ENCODE assay signal across 9 cellular contexts in the genomic region with DNA sequence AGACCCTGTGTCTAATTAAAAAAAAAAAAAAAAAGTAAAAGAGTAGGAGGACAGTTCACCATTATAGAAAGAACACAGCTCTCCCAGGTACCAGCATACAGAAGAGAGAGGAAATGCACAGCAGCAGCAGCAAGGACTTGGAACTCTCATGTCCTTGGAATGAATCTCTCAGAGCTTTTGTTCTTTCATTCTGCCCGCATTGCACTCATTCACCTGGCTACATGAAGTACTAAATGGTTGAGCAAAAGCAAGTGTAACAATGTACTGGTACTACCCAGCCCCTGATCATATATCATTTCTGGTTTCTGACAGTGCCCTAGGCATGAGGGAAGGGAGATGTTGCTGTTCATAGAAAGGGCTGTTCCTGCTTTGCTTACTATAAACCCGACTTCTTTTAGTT.
"Had no signal": no experiment of that assay in that cellular context is flagged by ENCODE, and none has a peak within 500 bp of the region (broad histone marks: within the 10 kb centered on the region; RNA-seq: fewer than 3 reads in every experiment).

No MANE protein-coding gene starts in this region.

- H3K4me1 ChIP-seq: HAP-1 had no signal

- H3K9ac ChIP-seq: GM23248 had no signal

- H3K27ac Mint-ChIP-seq: GM23338, H9, HFFc6 had no signal

- DNase-seq: GM23248, GOT3, H7, H9, HCEC 1CT, HFFc6 had no signal

- H2AFZ ChIP-seq: GM23248, GM23338 had no signal

- H3K9me3 Mint-ChIP-seq: GM23338, H9, HFFc6 had no signal

- H3K4me2 ChIP-seq: GM23338 had no signal

- H3K4me3 Mint-ChIP-seq: GM23338, H9, HFFc6 had no signal

- ATAC-seq: GM23338, HCT116 had no signal

- H3K27ac ChIP-seq: GM23248 had no signal

- H3K4me1 Mint-ChIP-seq: H9 had no signal

- H3K9me3 ChIP-seq: HAP-1 had no signal

- H3K4me3 ChIP-seq: GM23248, GM23338, HAP-1 had no signal
